ENCODE assay signal across 13 cellular contexts in the genomic region with DNA sequence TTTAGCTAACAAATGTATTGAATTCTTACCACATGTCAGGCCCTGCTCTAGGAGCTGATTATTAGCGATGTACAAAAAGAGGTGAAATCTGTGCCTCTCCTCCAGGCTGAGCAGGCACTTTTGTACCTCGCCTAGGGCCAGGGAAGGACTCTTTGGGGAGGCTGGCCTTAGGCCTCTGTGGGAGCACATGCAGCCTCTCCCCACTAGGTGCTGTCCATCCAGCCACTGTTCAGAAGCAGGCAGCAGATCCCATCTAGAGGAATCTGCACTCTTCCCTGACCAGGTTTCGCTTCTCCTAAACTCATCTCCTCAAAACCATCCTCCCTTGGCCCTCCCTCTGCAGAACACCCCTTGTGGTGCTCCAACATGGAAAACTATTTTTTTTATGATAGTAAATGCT. TPM values are rescaled to one million over a fixed set of nuclear protein-coding genes. Genes with fewer than 3 reads are reported as not detected.
DNase-seq lines count a peak whose midpoint lies in the region; ATAC-seq and TF ChIP-seq lines count a peak whose summit lies in the region.
"Had no signal": no experiment of that assay in that cellular context is flagged by ENCODE, and none has a peak within 500 bp of the region (broad histone marks: within the 10 kb centered on the region; RNA-seq: fewer than 3 reads in every experiment).

No MANE protein-coding gene starts in this region.

- H3F3A ChIP-seq in GM23248 (ENCODE audit: insufficient read depth) (no peaks in the 10 kb centered on the region), SK-N-SH (replicated peaks; ENCODE audit: insufficient read depth) (no peaks in the 10 kb centered on the region)

- H3K27ac ChIP-seq in GM23248 (no peak overlapping the region), SK-N-SH (ENCODE audit: low read depth in 2 of 2, low read length in 1 of 2) (no peak overlapping the region)

- H3K27me3 ChIP-seq in BJ (ENCODE audit: control insufficient read depth, insufficient read depth, low read length) (no peaks in the 10 kb centered on the region), GM23248 (replicated peaks; ENCODE audit: insufficient read depth) (no peaks in the 10 kb centered on the region; the same call in 1 of the 2 replicates), SK-N-SH (ENCODE audit: insufficient read depth) (peaks cover 18% of the 10 kb centered on the region; the same call in 1 of the 2 replicates)

- no peaks in the 10 kb centered on the region for H3K4me1 ChIP-seq in GM23248 (ENCODE audit: insufficient read depth)
- H3K4me1 ChIP-seq in SK-N-SH (ENCODE audit: control insufficient read depth in 1 of 2, insufficient read depth in 2 of 2, low read depth in 1 of 2, low read length in 1 of 2): no peaks in the 10 kb centered on the region

- no peak overlapping the region for H3K9ac ChIP-seq in GM23248
- no peak overlapping the region for H3K9ac ChIP-seq in SK-N-SH

- H3K9me2 ChIP-seq in GM23248 (ENCODE audit: insufficient read depth) (no peaks in the 10 kb centered on the region), SK-N-SH (no peaks in the 10 kb centered on the region)

- no peak for TF ChIP-seq EP300 in SK-N-SH (IDR thresholded peaks at IDR 0.05; ENCODE audit: borderline replicate concordance in 1 of 2, low read depth in 1 of 2, low read length in 1 of 2)

- CTCF ChIA-PET in BJ (lab: Yijun Ruan, JAX): interaction anchor here (1.0 kb wide), 1 partner anchor 21 kb away, joined by 3 read pairs; no protein-coding TSS in a partner anchor
- CTCF ChIA-PET in SK-N-SH (lab: Yijun Ruan, JAX): no interaction called here

- H3K79me2 ChIP-seq in GM23248 (ENCODE audit: insufficient read depth) (no peaks in the 10 kb centered on the region), SK-N-SH (ENCODE audit: insufficient read depth) (no peaks in the 10 kb centered on the region)

- in situ Hi-C loops in GM23248 (cut with MboI): no loop called here

- ATAC-seq in HG02970 (IDR thresholded peaks at IDR 0.05; ENCODE audit: low FRiP score, unreplicated experiment) (no peak), HG03196 (IDR thresholded peaks at IDR 0.05; ENCODE audit: unreplicated experiment) (no peak)
- ATAC-seq: sciatic nerve had no signal

- H3K36me3 ChIP-seq in BJ (ENCODE audit: control insufficient read depth, insufficient read depth, low read length): no peaks in the 10 kb centered on the region
- H3K36me3 ChIP-seq in GM23248 (ENCODE audit: low read depth): no peaks in the 10 kb centered on the region
- no peaks in the 10 kb centered on the region for H3K36me3 ChIP-seq in SK-N-SH (replicated peaks in 1 of 2; ENCODE audit: control insufficient read depth in 1 of 2, insufficient read depth in 2 of 2, low read length in 1 of 2)

- no peaks in the 10 kb centered on the region for H4K20me1 ChIP-seq in GM23248 (ENCODE audit: insufficient read depth)
- H4K20me1 ChIP-seq in SK-N-SH (ENCODE audit: insufficient read depth): no peaks in the 10 kb centered on the region

- H2AFZ ChIP-seq in GM23248 (no peak overlapping the region), SK-N-SH (ENCODE audit: low read depth) (no peak overlapping the region)

- no peak for TF ChIP-seq RAD21 in SK-N-SH (IDR thresholded peaks at IDR 0.05; ENCODE audit: low read length)

- 16 to 27% methylated on average over 3 of the region's 3 CpGs for WGBS in GM23248 (ENCODE audit: low coverage in 1 of 2, low lambda C conversion rate in 2 of 2, missing lambda C conversion rate in 2 of 2), 2 experiments
- WGBS in SK-N-SH (ENCODE audit: low lambda C conversion rate): 33% methylated on average over 3 of the region's 3 CpGs

- TF ChIP-seq CTCF in BJ (IDR thresholded peaks at IDR 0.05; ENCODE audit: insufficient read depth, low read depth, low read length): 0 out of 2 replicates have a peak, but pooled peaks have one; percentile 17
- peak; percentile 37; the same call in 1 of the 2 replicates for TF ChIP-seq CTCF in SK-N-SH (IDR thresholded peaks at IDR 0.05)

- H3K4me3 ChIP-seq in BJ (ENCODE audit: low read depth, low read length) (no peak overlapping the region), GM23248 (no peak overlapping the region), SK-N-SH (ENCODE audit: low read depth in 2 of 2, low read length in 1 of 2) (no peak overlapping the region)

- H3K4me2 ChIP-seq in GM23248 (ENCODE audit: unreplicated experiment) (no peak overlapping the region), SK-N-SH (no peak overlapping the region)

- POLR2A ChIA-PET in BJ (lab: Charles Lee) (no interaction called here), SK-N-SH (lab: Yijun Ruan, JAX) (no interaction called here)

- DNase-seq in BJ (ENCODE audit: low read depth) (no peak), GM23248 (peak; percentile 19), SK-N-SH (peak; percentile 12), iris pigment epithelial cell (ENCODE audit: low read depth) (peak; percentile 12), inferior parietal cortex (ENCODE audit: extremely low spot score) (no peak)
- no peak for DNase-seq in activated naive CD4-positive, alpha-beta T cell treated with anti-CD3 and anti-CD28 coated beads, Interleukin-2, amount 50 U/mL, for 16 hours
- DNase-seq: activated CD4-positive, alpha-beta T cell treated with anti-CD3 and anti-CD28 coated beads, Interleukin-2, amount 10 ng/mL, durations not matched to agents 7 days and 5 days; activated naive CD4-positive, alpha-beta T cell treated with Interleukin-2 at 50 U/mL for 16 hours; cortex of kidney; NCI-H187 treated with DMSO at 0.1 percent for 48 hours had no signal

- H3K9me3 ChIP-seq in GM23248 (ENCODE audit: low read depth) (no peaks in the 10 kb centered on the region), SK-N-SH (no peaks in the 10 kb centered on the region)

TF ChIP-seq in SK-N-SH, 30 proteins besides CTCF, POLR2A, EP300 and RAD21 (continues in another document):
- TF ChIP-seq FOXJ3 (CRISPR knock-in tag; IDR thresholded peaks at IDR 0.05) (no peak), TCF12 (IDR thresholded peaks at IDR 0.05) (no peak), JUND (IDR thresholded peaks at IDR 0.05) (no peak), REST (IDR thresholded peaks at IDR 0.05; ENCODE audit: low read depth, low read length) (no peak), FOXM1 (IDR thresholded peaks at IDR 0.05; ENCODE audit: low read depth) (no peak), YY1 (IDR thresholded peaks at IDR 0.05; ENCODE audit: low read depth) (no peak), CHD2 (IDR thresholded peaks at IDR 0.05; ENCODE audit: low read length, partially characterized antibody) (no peak), ZBTB33 (IDR thresholded peaks at IDR 0.05; ENCODE audit: borderline replicate concordance, low read depth) (no peak), FOSL2 (IDR thresholded peaks at IDR 0.05; ENCODE audit: borderline replicate concordance, low read depth) (no peak), RCOR1 (IDR thresholded peaks at IDR 0.05; ENCODE audit: low read length) (no peak), SMC3 (IDR thresholded peaks at IDR 0.05; ENCODE audit: low read depth, low read length) (no peak), RFX5 (IDR thresholded peaks at IDR 0.05; ENCODE audit: low read length) (no peak), POLR2AphosphoS5 (IDR thresholded peaks at IDR 0.05; ENCODE audit: low read depth, low read length) (no peak), NRF1 (IDR thresholded peaks at IDR 0.05; ENCODE audit: low read depth, low read length) (no peak), SIN3A (IDR thresholded peaks at IDR 0.05; ENCODE audit: borderline replicate concordance, low read depth, low read length) (no peak)

RNA-seq across cellular contexts. Expression of gene WT1, which starts 51.9 kb away (rescaled TPM):
- not detected in 2 replicates for polyA plus RNA-seq in BJ (2011; rRNA removed)
- polyA minus RNA-seq in BJ (2011; rRNA and poly(A)+ RNA removed): not detected in 2 replicates
- total RNA-seq in GM23248 (2014; rRNA removed; shearing (Covaris generic)): not detected in 2 replicates
- polyA plus RNA-seq in GM23248 (2016; fragmentation: Nextera tagmentation; extraction: Ambion mirVana): not detected in 2 replicates
- 0.15 and 0.49 TPM in 2 replicates for polyA plus RNA-seq in SK-N-SH (2012; rRNA removed)
- polyA plus RNA-seq in SK-N-SH (2012; cell fraction: cytosol; rRNA removed): 0.20 and 0.21 TPM in 2 replicates
- 0.31 and 0.61 TPM in 2 replicates for polyA plus RNA-seq in SK-N-SH (2012; cell fraction: nucleus; rRNA removed)
- total RNA-seq: activated CD4-positive, alpha-beta T cell treated with anti-CD3 and anti-CD28 coated beads, Interleukin-2, amount 10 ng/mL, durations not matched to agents 7 days and 5 days had no signal

Comparison
In these comparisons a context has a peak if more than half of its experiments do, and no peak if none do; other contexts are left out.
1. DNase-seq: peak in GM23248 (single experiment), SK-N-SH (single experiment) and iris pigment epithelial cell (single experiment); none in BJ (single experiment), activated naive CD4-positive, alpha-beta T cell treated with anti-CD3 and anti-CD28 coated beads, Interleukin-2, amount 50 U/mL, for 16 hours (single experiment) and inferior parietal cortex (single experiment).